Comparison of ENCODE assay signal across 1 cellular context in genomic region chr20:38091447-38092216, GRCh38.
TF ChIP-seq lines count a peak whose summit lies in the region.

No MANE protein-coding gene starts in this region.

TF ChIP-seq in K562, 482 proteins besides CTCF, POLR2A, EP300 and RAD21 (continued from another document and continues in another):
- TF ChIP-seq, protein P1, sequence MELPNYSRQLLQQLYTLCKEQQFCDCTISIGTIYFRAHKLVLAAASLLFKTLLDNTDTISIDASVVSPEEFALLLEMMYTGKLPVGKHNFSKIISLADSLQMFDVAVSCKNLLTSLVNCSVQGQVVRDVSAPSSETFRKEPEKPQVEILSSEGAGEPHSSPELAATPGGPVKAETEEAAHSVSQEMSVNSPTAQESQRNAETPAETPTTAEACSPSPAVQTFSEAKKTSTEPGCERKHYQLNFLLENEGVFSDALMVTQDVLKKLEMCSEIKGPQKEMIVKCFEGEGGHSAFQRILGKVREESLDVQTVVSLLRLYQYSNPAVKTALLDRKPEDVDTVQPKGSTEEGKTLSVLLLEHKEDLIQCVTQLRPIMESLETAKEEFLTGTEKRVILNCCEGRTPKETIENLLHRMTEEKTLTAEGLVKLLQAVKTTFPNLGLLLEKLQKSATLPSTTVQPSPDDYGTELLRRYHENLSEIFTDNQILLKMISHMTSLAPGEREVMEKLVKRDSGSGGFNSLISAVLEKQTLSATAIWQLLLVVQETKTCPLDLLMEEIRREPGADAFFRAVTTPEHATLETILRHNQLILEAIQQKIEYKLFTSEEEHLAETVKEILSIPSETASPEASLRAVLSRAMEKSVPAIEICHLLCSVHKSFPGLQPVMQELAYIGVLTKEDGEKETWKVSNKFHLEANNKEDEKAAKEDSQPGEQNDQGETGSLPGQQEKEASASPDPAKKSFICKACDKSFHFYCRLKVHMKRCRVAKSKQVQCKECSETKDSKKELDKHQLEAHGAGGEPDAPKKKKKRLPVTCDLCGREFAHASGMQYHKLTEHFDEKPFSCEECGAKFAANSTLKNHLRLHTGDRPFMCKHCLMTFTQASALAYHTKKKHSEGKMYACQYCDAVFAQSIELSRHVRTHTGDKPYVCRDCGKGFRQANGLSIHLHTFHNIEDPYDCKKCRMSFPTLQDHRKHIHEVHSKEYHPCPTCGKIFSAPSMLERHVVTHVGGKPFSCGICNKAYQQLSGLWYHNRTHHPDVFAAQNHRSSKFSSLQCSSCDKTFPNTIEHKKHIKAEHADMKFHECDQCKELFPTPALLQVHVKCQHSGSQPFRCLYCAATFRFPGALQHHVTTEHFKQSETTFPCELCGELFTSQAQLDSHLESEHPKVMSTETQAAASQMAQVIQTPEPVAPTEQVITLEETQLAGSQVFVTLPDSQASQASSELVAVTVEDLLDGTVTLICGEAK (IDR thresholded peaks at IDR 0.05): no peak
- TF ChIP-seq, protein P1 (CRISPR knock-in tag; IDR thresholded peaks at IDR 0.05): no peak
- TF ChIP-seq MAZ (CRISPR knock-in tag; conservative IDR thresholded peaks at IDR 0.05 in 1 of 2, IDR thresholded peaks at IDR 0.05 in 1 of 2) (peak in 1 of 2 experiments; percentile 43; a peak in 1 of 4 replicates), RERE (CRISPR knock-in tag; IDR thresholded peaks at IDR 0.05; ENCODE audit: borderline replicate concordance) (no peak), ZNF589 (CRISPR knock-in tag; IDR thresholded peaks at IDR 0.05; ENCODE audit: low read depth) (peak; percentile 82), NEUROD1 (IDR thresholded peaks at IDR 0.05; ENCODE audit: borderline replicate concordance, low read depth, low read length, partially characterized antibody) (no peak), POLR2H (tag; IDR thresholded peaks at IDR 0.05; ENCODE audit: low read depth) (peak; percentile 43), FOXM1 (IDR thresholded peaks at IDR 0.05; ENCODE audit: low read depth) (no peak), FOXM1 (CRISPR knock-in tag; IDR thresholded peaks at IDR 0.05; ENCODE audit: low read depth) (no peak), FIP1L1 (IDR thresholded peaks at IDR 0.05; ENCODE audit: low read depth, low read length, poor library complexity, severe bottlenecking) (no peak), TEAD1 (CRISPR knock-in tag; IDR thresholded peaks at IDR 0.05) (no peak), FOSL1 (tag; conservative IDR thresholded peaks at IDR 0.05) (0 out of 2 replicates have a peak, but pooled peaks have one; percentile 12), VEZF1 (CRISPR knock-in tag; IDR thresholded peaks at IDR 0.05) (peak; percentile 70; the same call in 1 of the 2 replicates), ZNF146 (CRISPR knock-in tag; IDR thresholded peaks at IDR 0.05; ENCODE audit: unreplicated experiment) (no peak), ZNF347 (CRISPR knock-in tag; IDR thresholded peaks at IDR 0.05; ENCODE audit: low read depth) (no peak), CBX5 (IDR thresholded peaks at IDR 0.05; ENCODE audit: borderline replicate concordance, low read depth) (no peak), ATF7 (IDR thresholded peaks at IDR 0.05) (peak; percentile 92), ZNF766 (CRISPR knock-in tag; conservative IDR thresholded peaks at IDR 0.05) (no peak), ZNF184 (CRISPR knock-in tag; IDR thresholded peaks at IDR 0.05) (no peak), TCFL5 (CRISPR knock-in tag; conservative IDR thresholded peaks at IDR 0.05) (no peak), RNF219 (CRISPR knock-in tag; IDR thresholded peaks at IDR 0.05) (no peak), KAT8 (IDR thresholded peaks at IDR 0.05; ENCODE audit: low read depth) (no peak), ARNT (IDR thresholded peaks at IDR 0.05) (peak in 1 of 2 experiments; percentile 58; a peak in 1 of 4 replicates), GATAD2A (IDR thresholded peaks at IDR 0.05) (no peak), BCL6 (CRISPR knock-in tag; IDR thresholded peaks at IDR 0.05) (no peak), ATF1 (CRISPR knock-in tag; IDR thresholded peaks at IDR 0.05) (no peak), ATF1 (tag; IDR thresholded peaks at IDR 0.05) (peak; percentile 63), YBX1 (IDR thresholded peaks at IDR 0.05) (no peak), MED1 (CRISPR knock-in tag; IDR thresholded peaks at IDR 0.05; ENCODE audit: borderline replicate concordance) (no peak), ARID1B (IDR thresholded peaks at IDR 0.05) (peak; percentile 40), ZKSCAN3 (CRISPR knock-in tag; IDR thresholded peaks at IDR 0.05) (no peak), ZBTB17 (CRISPR knock-in tag; IDR thresholded peaks at IDR 0.05) (no peak), CEBPB (tag; IDR thresholded peaks at IDR 0.05) (no peak)
- TF ChIP-seq, protein P2, sequence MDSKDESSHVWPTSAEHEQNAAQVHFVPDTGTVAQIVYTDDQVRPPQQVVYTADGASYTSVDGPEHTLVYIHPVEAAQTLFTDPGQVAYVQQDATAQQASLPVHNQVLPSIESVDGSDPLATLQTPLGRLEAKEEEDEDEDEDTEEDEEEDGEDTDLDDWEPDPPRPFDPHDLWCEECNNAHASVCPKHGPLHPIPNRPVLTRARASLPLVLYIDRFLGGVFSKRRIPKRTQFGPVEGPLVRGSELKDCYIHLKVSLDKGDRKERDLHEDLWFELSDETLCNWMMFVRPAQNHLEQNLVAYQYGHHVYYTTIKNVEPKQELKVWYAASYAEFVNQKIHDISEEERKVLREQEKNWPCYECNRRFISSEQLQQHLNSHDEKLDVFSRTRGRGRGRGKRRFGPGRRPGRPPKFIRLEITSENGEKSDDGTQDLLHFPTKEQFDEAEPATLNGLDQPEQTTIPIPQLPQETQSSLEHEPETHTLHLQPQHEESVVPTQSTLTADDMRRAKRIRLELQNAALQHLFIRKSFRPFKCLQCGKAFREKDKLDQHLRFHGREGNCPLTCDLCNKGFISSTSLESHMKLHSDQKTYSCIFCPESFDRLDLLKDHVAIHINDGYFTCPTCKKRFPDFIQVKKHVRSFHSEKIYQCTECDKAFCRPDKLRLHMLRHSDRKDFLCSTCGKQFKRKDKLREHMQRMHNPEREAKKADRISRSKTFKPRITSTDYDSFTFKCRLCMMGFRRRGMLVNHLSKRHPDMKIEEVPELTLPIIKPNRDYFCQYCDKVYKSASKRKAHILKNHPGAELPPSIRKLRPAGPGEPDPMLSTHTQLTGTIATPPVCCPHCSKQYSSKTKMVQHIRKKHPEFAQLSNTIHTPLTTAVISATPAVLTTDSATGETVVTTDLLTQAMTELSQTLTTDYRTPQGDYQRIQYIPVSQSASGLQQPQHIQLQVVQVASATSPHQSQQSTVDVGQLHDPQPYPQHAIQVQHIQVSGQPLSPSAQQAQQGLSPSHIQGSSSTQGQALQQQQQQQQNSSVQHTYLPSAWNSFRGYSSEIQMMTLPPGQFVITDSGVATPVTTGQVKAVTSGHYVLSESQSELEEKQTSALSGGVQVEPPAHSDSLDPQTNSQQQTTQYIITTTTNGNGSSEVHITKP (IDR thresholded peaks at IDR 0.05; ENCODE audit: partially characterized antibody): no peak
- TF ChIP-seq, protein P3, sequence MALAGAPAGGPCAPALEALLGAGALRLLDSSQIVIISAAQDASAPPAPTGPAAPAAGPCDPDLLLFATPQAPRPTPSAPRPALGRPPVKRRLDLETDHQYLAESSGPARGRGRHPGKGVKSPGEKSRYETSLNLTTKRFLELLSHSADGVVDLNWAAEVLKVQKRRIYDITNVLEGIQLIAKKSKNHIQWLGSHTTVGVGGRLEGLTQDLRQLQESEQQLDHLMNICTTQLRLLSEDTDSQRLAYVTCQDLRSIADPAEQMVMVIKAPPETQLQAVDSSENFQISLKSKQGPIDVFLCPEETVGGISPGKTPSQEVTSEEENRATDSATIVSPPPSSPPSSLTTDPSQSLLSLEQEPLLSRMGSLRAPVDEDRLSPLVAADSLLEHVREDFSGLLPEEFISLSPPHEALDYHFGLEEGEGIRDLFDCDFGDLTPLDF (CRISPR knock-in tag; IDR thresholded peaks at IDR 0.05): no peak
- TF ChIP-seq, protein P4, sequence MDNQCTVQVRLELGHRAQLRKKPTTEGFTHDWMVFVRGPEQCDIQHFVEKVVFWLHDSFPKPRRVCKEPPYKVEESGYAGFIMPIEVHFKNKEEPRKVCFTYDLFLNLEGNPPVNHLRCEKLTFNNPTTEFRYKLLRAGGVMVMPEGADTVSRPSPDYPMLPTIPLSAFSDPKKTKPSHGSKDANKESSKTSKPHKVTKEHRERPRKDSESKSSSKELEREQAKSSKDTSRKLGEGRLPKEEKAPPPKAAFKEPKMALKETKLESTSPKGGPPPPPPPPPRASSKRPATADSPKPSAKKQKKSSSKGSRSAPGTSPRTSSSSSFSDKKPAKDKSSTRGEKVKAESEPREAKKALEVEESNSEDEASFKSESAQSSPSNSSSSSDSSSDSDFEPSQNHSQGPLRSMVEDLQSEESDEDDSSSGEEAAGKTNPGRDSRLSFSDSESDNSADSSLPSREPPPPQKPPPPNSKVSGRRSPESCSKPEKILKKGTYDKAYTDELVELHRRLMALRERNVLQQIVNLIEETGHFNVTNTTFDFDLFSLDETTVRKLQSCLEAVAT (IDR thresholded peaks at IDR 0.05): no peak
